Comparison of ENCODE assay signal across 1 cellular context in genomic region chr1:36150296-36151132, GRCh38.
TF ChIP-seq lines count a peak whose summit lies in the region.

No MANE protein-coding gene starts in this region.

TF ChIP-seq in K562, 482 proteins besides CTCF, POLR2A, EP300 and RAD21 (continued from another document and continues in another):
- TF ChIP-seq ZBTB9 (CRISPR knock-in tag; IDR thresholded peaks at IDR 0.05) (no peak), GABPA (tag; conservative IDR thresholded peaks at IDR 0.05; ENCODE audit: low read depth) (no peak), ZNF75A (CRISPR knock-in tag; IDR thresholded peaks at IDR 0.05) (no peak), MAFG (tag; conservative IDR thresholded peaks at IDR 0.05) (peak; percentile 50; the same call in 1 of the 2 replicates), ETV5 (CRISPR knock-in tag; IDR thresholded peaks at IDR 0.05; ENCODE audit: low read depth) (no peak), NFIC (IDR thresholded peaks at IDR 0.05) (no peak), ZNF551 (CRISPR knock-in tag; IDR thresholded peaks at IDR 0.05) (no peak), PRPF4 (IDR thresholded peaks at IDR 0.05; ENCODE audit: insufficient read depth, low read depth, low read length, poor library complexity, severe bottlenecking) (no peak), ZNF444 (CRISPR knock-in tag; IDR thresholded peaks at IDR 0.05) (no peak), STAT5B (CRISPR knock-in tag; IDR thresholded peaks at IDR 0.05) (no peak), ZNF212 (CRISPR knock-in tag; IDR thresholded peaks at IDR 0.05) (no peak), EGR1 (conservative IDR thresholded peaks at IDR 0.05) (no peak), MTA1 (IDR thresholded peaks at IDR 0.05; ENCODE audit: borderline replicate concordance) (peak; percentile 47), ERF (CRISPR knock-in tag; IDR thresholded peaks at IDR 0.05) (no peak), CCNT2 (IDR thresholded peaks at IDR 0.05; ENCODE audit: borderline replicate concordance, extremely low read depth, insufficient read length, low read depth, low read length) (no peak), TEAD4 (IDR thresholded peaks at IDR 0.05; ENCODE audit: low read length) (no peak), TEAD4 (CRISPR knock-in tag; IDR thresholded peaks at IDR 0.05; ENCODE audit: borderline replicate concordance) (no peak), MED1 (CRISPR knock-in tag; IDR thresholded peaks at IDR 0.05; ENCODE audit: borderline replicate concordance) (no peak), ZSCAN32 (CRISPR knock-in tag; IDR thresholded peaks at IDR 0.05) (no peak), TAF7 (tag; IDR thresholded peaks at IDR 0.05) (peak; percentile 59; the same call in 1 of the 2 replicates), SMARCE1 (IDR thresholded peaks at IDR 0.05) (0 out of 2 replicates have a peak, but pooled peaks have one; percentile 68), ZNF232 (CRISPR knock-in tag; IDR thresholded peaks at IDR 0.05) (no peak), PHF8 (IDR thresholded peaks at IDR 0.05; ENCODE audit: borderline replicate concordance, low read length) (peak; percentile 53; the same call in 1 of the 2 replicates), E2F5 (CRISPR knock-in tag; IDR thresholded peaks at IDR 0.05) (no peak), BACH1 (tag; IDR thresholded peaks at IDR 0.05) (no peak), PTBP1 (IDR thresholded peaks at IDR 0.05; ENCODE audit: low read depth, low read length) (no peak), POLR3A (IDR thresholded peaks at IDR 0.05; ENCODE audit: borderline replicate concordance, extremely low read depth, insufficient read depth, insufficient read length) (no peak), C11orf30 (IDR thresholded peaks at IDR 0.05; ENCODE audit: low read depth) (peak; percentile 81), ZBED1 (IDR thresholded peaks at IDR 0.05) (no peak), DPF2 (IDR thresholded peaks at IDR 0.05) (peak; percentile 63), KDM2B (CRISPR knock-in tag; IDR thresholded peaks at IDR 0.05) (no peak), LARP7 (IDR thresholded peaks at IDR 0.05) (no peak; the same call in 1 of the 2 replicates), ZNF121 (CRISPR knock-in tag; conservative IDR thresholded peaks at IDR 0.05) (no peak), MEF2D (tag; conservative IDR thresholded peaks at IDR 0.05; ENCODE audit: low read depth) (no peak), DNMT1 (IDR thresholded peaks at IDR 0.05) (no peak), CREBBP (IDR thresholded peaks at IDR 0.05; ENCODE audit: low read depth, low read length) (no peak)
- TF ChIP-seq, protein P1, sequence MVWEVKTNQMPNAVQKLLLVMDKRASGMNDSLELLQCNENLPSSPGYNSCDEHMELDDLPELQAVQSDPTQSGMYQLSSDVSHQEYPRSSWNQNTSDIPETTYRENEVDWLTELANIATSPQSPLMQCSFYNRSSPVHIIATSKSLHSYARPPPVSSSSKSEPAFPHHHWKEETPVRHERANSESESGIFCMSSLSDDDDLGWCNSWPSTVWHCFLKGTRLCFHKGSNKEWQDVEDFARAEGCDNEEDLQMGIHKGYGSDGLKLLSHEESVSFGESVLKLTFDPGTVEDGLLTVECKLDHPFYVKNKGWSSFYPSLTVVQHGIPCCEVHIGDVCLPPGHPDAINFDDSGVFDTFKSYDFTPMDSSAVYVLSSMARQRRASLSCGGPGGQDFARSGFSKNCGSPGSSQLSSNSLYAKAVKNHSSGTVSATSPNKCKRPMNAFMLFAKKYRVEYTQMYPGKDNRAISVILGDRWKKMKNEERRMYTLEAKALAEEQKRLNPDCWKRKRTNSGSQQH (CRISPR knock-in tag; IDR thresholded peaks at IDR 0.05) = no peak
- TF ChIP-seq, protein P2, sequence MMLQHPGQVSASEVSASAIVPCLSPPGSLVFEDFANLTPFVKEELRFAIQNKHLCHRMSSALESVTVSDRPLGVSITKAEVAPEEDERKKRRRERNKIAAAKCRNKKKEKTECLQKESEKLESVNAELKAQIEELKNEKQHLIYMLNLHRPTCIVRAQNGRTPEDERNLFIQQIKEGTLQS (IDR thresholded peaks at IDR 0.05) = peak; percentile 57; the same call in 1 of the 2 replicates
- TF ChIP-seq, protein P2 (CRISPR knock-in tag; conservative IDR thresholded peaks at IDR 0.05) = no peak
- TF ChIP-seq, protein P3, sequence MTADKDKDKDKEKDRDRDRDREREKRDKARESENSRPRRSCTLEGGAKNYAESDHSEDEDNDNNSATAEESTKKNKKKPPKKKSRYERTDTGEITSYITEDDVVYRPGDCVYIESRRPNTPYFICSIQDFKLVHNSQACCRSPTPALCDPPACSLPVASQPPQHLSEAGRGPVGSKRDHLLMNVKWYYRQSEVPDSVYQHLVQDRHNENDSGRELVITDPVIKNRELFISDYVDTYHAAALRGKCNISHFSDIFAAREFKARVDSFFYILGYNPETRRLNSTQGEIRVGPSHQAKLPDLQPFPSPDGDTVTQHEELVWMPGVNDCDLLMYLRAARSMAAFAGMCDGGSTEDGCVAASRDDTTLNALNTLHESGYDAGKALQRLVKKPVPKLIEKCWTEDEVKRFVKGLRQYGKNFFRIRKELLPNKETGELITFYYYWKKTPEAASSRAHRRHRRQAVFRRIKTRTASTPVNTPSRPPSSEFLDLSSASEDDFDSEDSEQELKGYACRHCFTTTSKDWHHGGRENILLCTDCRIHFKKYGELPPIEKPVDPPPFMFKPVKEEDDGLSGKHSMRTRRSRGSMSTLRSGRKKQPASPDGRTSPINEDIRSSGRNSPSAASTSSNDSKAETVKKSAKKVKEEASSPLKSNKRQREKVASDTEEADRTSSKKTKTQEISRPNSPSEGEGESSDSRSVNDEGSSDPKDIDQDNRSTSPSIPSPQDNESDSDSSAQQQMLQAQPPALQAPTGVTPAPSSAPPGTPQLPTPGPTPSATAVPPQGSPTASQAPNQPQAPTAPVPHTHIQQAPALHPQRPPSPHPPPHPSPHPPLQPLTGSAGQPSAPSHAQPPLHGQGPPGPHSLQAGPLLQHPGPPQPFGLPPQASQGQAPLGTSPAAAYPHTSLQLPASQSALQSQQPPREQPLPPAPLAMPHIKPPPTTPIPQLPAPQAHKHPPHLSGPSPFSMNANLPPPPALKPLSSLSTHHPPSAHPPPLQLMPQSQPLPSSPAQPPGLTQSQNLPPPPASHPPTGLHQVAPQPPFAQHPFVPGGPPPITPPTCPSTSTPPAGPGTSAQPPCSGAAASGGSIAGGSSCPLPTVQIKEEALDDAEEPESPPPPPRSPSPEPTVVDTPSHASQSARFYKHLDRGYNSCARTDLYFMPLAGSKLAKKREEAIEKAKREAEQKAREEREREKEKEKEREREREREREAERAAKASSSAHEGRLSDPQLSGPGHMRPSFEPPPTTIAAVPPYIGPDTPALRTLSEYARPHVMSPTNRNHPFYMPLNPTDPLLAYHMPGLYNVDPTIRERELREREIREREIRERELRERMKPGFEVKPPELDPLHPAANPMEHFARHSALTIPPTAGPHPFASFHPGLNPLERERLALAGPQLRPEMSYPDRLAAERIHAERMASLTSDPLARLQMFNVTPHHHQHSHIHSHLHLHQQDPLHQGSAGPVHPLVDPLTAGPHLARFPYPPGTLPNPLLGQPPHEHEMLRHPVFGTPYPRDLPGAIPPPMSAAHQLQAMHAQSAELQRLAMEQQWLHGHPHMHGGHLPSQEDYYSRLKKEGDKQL (CRISPR knock-in tag; IDR thresholded peaks at IDR 0.05; ENCODE audit: borderline replicate concordance) = 0 out of 2 replicates have a peak, but pooled peaks have one; percentile 59
- TF ChIP-seq, protein P4, sequence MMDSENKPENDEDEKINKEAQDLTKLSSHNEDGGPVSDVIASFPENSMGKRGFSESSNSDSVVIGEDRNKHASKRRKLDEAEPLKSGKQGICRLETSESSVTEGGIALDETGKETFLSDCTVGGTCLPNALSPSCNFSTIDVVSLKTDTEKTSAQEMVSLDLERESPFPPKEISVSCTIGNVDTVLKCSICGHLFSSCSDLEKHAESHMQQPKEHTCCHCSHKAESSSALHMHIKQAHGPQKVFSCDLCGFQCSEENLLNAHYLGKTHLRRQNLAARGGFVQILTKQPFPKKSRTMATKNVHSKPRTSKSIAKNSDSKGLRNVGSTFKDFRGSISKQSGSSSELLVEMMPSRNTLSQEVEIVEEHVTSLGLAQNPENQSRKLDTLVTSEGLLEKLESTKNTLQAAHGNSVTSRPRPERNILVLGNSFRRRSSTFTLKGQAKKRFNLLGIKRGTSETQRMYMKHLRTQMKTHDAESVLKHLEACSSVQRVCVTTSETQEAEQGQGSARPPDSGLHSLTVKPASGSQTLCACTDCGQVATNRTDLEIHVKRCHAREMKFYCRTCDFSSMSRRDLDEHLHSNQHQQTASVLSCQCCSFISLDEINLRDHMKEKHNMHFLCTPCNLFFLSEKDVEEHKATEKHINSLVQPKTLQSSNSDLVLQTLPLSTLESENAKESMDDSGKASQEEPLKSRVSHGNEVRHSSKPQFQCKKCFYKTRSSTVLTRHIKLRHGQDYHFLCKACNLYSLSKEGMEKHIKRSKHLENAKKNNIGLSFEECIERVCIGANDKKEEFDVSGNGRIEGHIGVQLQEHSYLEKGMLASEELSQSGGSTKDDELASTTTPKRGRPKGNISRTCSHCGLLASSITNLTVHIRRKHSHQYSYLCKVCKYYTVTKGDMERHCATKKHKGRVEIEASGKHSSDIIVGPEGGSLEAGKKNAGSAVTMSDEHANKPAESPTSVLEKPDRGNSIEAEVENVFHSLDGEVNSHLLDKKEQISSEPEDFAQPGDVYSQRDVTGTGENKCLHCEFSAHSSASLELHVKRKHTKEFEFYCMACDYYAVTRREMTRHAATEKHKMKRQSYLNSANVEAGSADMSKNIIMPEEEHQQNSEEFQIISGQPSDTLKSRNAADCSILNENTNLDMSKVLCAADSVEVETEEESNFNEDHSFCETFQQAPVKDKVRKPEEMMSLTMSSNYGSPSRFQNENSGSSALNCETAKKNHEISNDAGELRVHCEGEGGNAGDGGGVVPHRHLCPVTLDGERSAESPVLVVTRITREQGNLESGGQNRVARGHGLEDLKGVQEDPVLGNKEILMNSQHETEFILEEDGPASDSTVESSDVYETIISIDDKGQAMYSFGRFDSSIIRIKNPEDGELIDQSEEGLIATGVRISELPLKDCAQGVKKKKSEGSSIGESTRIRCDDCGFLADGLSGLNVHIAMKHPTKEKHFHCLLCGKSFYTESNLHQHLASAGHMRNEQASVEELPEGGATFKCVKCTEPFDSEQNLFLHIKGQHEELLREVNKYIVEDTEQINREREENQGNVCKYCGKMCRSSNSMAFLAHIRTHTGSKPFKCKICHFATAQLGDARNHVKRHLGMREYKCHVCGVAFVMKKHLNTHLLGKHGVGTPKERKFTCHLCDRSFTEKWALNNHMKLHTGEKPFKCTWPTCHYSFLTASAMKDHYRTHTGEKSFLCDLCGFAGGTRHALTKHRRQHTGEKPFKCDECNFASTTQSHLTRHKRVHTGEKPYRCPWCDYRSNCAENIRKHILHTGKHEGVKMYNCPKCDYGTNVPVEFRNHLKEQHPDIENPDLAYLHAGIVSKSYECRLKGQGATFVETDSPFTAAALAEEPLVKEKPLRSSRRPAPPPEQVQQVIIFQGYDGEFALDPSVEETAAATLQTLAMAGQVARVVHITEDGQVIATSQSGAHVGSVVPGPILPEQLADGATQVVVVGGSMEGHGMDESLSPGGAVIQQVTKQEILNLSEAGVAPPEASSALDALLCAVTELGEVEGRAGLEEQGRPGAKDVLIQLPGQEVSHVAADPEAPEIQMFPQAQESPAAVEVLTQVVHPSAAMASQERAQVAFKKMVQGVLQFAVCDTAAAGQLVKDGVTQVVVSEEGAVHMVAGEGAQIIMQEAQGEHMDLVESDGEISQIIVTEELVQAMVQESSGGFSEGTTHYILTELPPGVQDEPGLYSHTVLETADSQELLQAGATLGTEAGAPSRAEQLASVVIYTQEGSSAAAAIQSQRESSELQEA (IDR thresholded peaks at IDR 0.05; ENCODE audit: low read depth) = no peak
- TF ChIP-seq, protein P5, sequence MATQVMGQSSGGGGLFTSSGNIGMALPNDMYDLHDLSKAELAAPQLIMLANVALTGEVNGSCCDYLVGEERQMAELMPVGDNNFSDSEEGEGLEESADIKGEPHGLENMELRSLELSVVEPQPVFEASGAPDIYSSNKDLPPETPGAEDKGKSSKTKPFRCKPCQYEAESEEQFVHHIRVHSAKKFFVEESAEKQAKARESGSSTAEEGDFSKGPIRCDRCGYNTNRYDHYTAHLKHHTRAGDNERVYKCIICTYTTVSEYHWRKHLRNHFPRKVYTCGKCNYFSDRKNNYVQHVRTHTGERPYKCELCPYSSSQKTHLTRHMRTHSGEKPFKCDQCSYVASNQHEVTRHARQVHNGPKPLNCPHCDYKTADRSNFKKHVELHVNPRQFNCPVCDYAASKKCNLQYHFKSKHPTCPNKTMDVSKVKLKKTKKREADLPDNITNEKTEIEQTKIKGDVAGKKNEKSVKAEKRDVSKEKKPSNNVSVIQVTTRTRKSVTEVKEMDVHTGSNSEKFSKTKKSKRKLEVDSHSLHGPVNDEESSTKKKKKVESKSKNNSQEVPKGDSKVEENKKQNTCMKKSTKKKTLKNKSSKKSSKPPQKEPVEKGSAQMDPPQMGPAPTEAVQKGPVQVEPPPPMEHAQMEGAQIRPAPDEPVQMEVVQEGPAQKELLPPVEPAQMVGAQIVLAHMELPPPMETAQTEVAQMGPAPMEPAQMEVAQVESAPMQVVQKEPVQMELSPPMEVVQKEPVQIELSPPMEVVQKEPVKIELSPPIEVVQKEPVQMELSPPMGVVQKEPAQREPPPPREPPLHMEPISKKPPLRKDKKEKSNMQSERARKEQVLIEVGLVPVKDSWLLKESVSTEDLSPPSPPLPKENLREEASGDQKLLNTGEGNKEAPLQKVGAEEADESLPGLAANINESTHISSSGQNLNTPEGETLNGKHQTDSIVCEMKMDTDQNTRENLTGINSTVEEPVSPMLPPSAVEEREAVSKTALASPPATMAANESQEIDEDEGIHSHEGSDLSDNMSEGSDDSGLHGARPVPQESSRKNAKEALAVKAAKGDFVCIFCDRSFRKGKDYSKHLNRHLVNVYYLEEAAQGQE (CRISPR knock-in tag; IDR thresholded peaks at IDR 0.05; ENCODE audit: low read depth) = 0 out of 2 replicates have a peak, but pooled peaks have one; percentile 42
